ENCODE assay signal across 28 cellular contexts in the genomic region with DNA sequence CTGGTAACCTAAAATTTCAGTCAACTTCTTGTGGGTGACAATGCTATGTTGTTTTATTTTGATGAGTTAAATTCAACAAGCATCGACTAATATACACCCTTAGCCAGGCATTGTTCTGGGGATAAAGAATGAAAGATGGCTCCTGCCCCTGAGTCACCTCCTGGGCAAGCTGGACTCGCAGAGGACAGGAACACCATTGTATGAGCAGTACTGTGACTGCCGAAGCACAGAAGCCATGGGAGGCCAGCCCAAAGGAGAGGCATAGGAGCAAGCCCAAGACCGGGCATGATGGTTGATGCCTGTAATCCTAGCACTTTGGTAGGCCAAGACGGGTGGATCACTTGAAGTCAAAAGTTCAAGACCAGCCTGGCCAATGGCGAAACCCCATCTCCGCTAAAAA.
"Had no signal": no experiment of that assay in that cellular context is flagged by ENCODE, and none has a peak within 500 bp of the region (broad histone marks: within the 10 kb centered on the region; RNA-seq: fewer than 3 reads in every experiment).

No MANE protein-coding gene starts in this region.

- DNase-seq: stimulated activated CD4-positive, alpha-beta T cell treated with anti-CD3 and anti-CD28 coated beads, Interleukin-2, amount 100 ng/mL, for 48 hours; stimulated activated CD4-positive, alpha-beta T cell treated with anti-CD3 and anti-CD28 coated beads, Interleukin-4, amount 100 ng/mL, for 1 hour; stimulated activated CD4-positive, alpha-beta T cell treated with anti-CD3 and anti-CD28 coated beads, Interleukin-4, amount 100 ng/mL, for 24 hours; stimulated activated CD4-positive, alpha-beta T cell treated with anti-CD3 and anti-CD28 coated beads, Interleukin-4, amount 100 ng/mL, for 4 hours; stimulated activated CD8-positive, alpha-beta memory T cell treated with anti-CD3 and anti-CD28 coated beads, Interleukin-4, amount 100 ng/mL, for 48 hours; stimulated activated naive B cell treated with anti-CD40 and anti-IgM and Interleukin-4, amounts not matched to agents 10 μg/mL and 1 μg/mL and 100 μg/mL, for 72 hours; stimulated activated naive CD4-positive, alpha-beta T cell; stimulated activated naive CD4-positive, alpha-beta T cell treated with Interleukin-2 at 50 U/mL for 16 hours; stimulated activated naive CD8-positive, alpha-beta T cell treated with anti-CD3 and anti-CD28 coated beads, Interleukin-15, amount 100 ng/mL, for 72 hours; stimulated activated naive CD8-positive, alpha-beta T cell treated with anti-CD3 and anti-CD28 coated beads, Interleukin-15, Interleukin-2, amounts not matched to agents 100 U/mL and 50 U/mL, for 24 hours; stomach; testis; thyroid gland; tibial artery; transverse colon; trophoblast cell; upper lobe of left lung; upper lobe of right lung; uterus had no signal

- H3K4me1 Mint-ChIP-seq: stimulated activated effector memory CD8-positive, alpha-beta T cell treated with anti-CD3 and anti-CD28 coated beads, Interleukin-12 subunit alpha, Interleukin-12 subunit beta, amount 100 ng/mL, for 72 hours had no signal

- H3K27me3 Mint-ChIP-seq: stimulated activated naive CD8-positive, alpha-beta T cell treated with anti-CD3 and anti-CD28 coated beads, Interleukin-15, Interleukin-2, amounts not matched to agents 100 ng/mL and 50 ng/mL, for 24 hours; type B pancreatic cell had no signal

- H3K27me3 ChIP-seq: suprapubic skin, testis, thyroid gland, tibial artery, tibial nerve, transverse colon, upper lobe of left lung, upper lobe of right lung, uterus, vagina had no signal

- H3K36me3 ChIP-seq: stomach, suprapubic skin, thoracic aorta, thyroid gland, tibial artery, tibial nerve, transverse colon, upper lobe of left lung, upper lobe of right lung, uterus, vagina had no signal

- H3K27ac Mint-ChIP-seq: stimulated activated effector memory CD8-positive, alpha-beta T cell treated with anti-CD3 and anti-CD28 coated beads, Interleukin-12 subunit alpha, Interleukin-12 subunit beta, amount 100 ng/mL, for 72 hours; stimulated activated memory B cell treated with anti-CD40 and anti-IgM and Interleukin-4, amounts not matched to agents 10 μg/mL and 1 μg/mL and 100 μg/mL, for 72 hours; stimulated activated naive B cell treated with anti-CD40 and anti-IgM and Interleukin-4, amounts not matched to agents 10 μg/mL and 1 μg/mL and 100 μg/mL, for 72 hours; stimulated activated naive CD8-positive, alpha-beta T cell treated with anti-CD3 and anti-CD28 coated beads, Interleukin-15, amount 100 ng/mL, for 72 hours; stimulated activated naive CD8-positive, alpha-beta T cell treated with anti-CD3 and anti-CD28 coated beads, Interleukin-15, Interleukin-2, amounts not matched to agents 100 ng/mL and 50 ng/mL, for 24 hours; type B pancreatic cell had no signal

- H3K4me3 Mint-ChIP-seq: stimulated activated effector memory CD8-positive, alpha-beta T cell treated with anti-CD3 and anti-CD28 coated beads, Interleukin-12 subunit alpha, Interleukin-12 subunit beta, amount 100 ng/mL, for 72 hours; stimulated activated memory B cell treated with anti-CD40 and anti-IgM and Interleukin-4, amounts not matched to agents 10 μg/mL and 1 μg/mL and 100 μg/mL, for 72 hours; stimulated activated naive B cell treated with anti-CD40 and anti-IgM and Interleukin-4, amounts not matched to agents 10 μg/mL and 1 μg/mL and 100 μg/mL, for 72 hours; stimulated activated naive CD8-positive, alpha-beta T cell treated with anti-CD3 and anti-CD28 coated beads, Interleukin-15, amount 100 ng/mL, for 72 hours; stimulated activated naive CD8-positive, alpha-beta T cell treated with anti-CD3 and anti-CD28 coated beads, Interleukin-15, Interleukin-2, amounts not matched to agents 100 ng/mL and 50 ng/mL, for 24 hours; type B pancreatic cell had no signal

- H3K9me3 ChIP-seq: stomach, suprapubic skin, testis, thoracic aorta, thyroid gland, tibial artery, tibial nerve, transverse colon, upper lobe of left lung, upper lobe of right lung, uterus, vagina had no signal

- FAIRE-seq: urothelium cell line had no signal

- H3K9me3 Mint-ChIP-seq: stimulated activated effector memory CD8-positive, alpha-beta T cell treated with anti-CD3 and anti-CD28 coated beads, Interleukin-12 subunit alpha, Interleukin-12 subunit beta, amount 100 ng/mL, for 72 hours; stimulated activated memory B cell treated with anti-CD40 and anti-IgM and Interleukin-4, amounts not matched to agents 10 μg/mL and 1 μg/mL and 100 μg/mL, for 72 hours; stimulated activated naive CD8-positive, alpha-beta T cell treated with anti-CD3 and anti-CD28 coated beads, Interleukin-15, amount 100 ng/mL, for 72 hours; stimulated activated naive CD8-positive, alpha-beta T cell treated with anti-CD3 and anti-CD28 coated beads, Interleukin-15, Interleukin-2, amounts not matched to agents 100 ng/mL and 50 ng/mL, for 24 hours had no signal

- H3K4me1 ChIP-seq: stomach, suprapubic skin, testis, thyroid gland, tibial artery, tibial nerve, transverse colon, upper lobe of left lung, upper lobe of right lung, uterus, vagina had no signal

- H3K4me3 ChIP-seq: stomach, suprapubic skin, testis, thoracic aorta, thyroid gland, tibial artery, tibial nerve, transverse colon, upper lobe of left lung, upper lobe of right lung, uterus, vagina had no signal

- H3K36me3 Mint-ChIP-seq: stimulated activated memory B cell treated with anti-CD40 and anti-IgM and Interleukin-4, amounts not matched to agents 10 μg/mL and 1 μg/mL and 100 μg/mL, for 72 hours; stimulated activated naive B cell treated with anti-CD40 and anti-IgM and Interleukin-4, amounts not matched to agents 10 μg/mL and 1 μg/mL and 100 μg/mL, for 72 hours; type B pancreatic cell had no signal

- H3K27ac ChIP-seq: stomach, suprapubic skin, testis, thoracic aorta, thyroid gland, tibial artery, tibial nerve, transverse colon, upper lobe of left lung, upper lobe of right lung, uterus, vagina had no signal

- ATAC-seq: stimulated activated effector memory CD8-positive, alpha-beta T cell treated with anti-CD3 and anti-CD28 coated beads, Interleukin-12 subunit alpha, Interleukin-12 subunit beta, amount 100 ng/mL, for 72 hours; stimulated activated memory B cell treated with anti-CD40 and anti-IgM and Interleukin-4, amounts not matched to agents 10 μg/mL and 1 μg/mL and 100 μg/mL, for 72 hours; stimulated activated naive B cell treated with anti-CD40 and anti-IgM and Interleukin-4, amounts not matched to agents 10 μg/mL and 1 μg/mL and 100 μg/mL, for 72 hours; stimulated activated naive CD8-positive, alpha-beta T cell treated with anti-CD3 and anti-CD28 coated beads, Interleukin-15, amount 100 ng/mL, for 72 hours; stimulated activated naive CD8-positive, alpha-beta T cell treated with anti-CD3 and anti-CD28 coated beads, Interleukin-15, Interleukin-2, amounts not matched to agents 100 U/mL and 50 U/mL, for 24 hours; upper lobe of right lung had no signal
